Comparison of ENCODE assay signal across 8 cellular contexts in the genomic region with DNA sequence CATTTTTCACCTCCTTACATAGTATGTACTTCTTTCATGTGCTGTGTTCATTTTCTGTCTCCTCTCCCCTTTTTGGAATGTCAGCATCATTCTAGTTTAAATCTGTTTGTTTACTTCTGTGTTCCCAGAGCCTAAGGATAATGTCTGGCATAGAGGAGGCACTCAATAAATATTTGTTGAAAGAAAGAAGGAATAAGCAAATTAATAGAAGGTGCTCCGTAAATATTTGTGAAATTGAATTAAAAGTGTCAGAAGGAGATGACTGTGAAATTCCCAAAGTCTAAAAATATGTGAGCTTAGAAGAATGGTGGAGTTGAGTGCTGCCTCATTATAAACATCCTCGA. TPM values are rescaled to one million over a fixed set of nuclear protein-coding genes. Genes with fewer than 3 reads are reported as not detected.
DNase-seq lines count a peak whose midpoint lies in the region; ATAC-seq and TF ChIP-seq lines count a peak whose summit lies in the region.

No MANE protein-coding gene starts in this region.

- H3K27me3 ChIP-seq in Loucy (ENCODE audit: insufficient read depth, low read length, poor library complexity, severe bottlenecking): peaks cover 16% of the 10 kb centered on the region
- no peaks in the 10 kb centered on the region for H3K27me3 ChIP-seq in effector memory CD4-positive, alpha-beta T cell (replicated peaks; ENCODE audit: control insufficient read depth, insufficient read depth, low read length, poor library complexity, severe bottlenecking)
- no peaks in the 10 kb centered on the region for H3K27me3 ChIP-seq in ovary
- H3K27me3 ChIP-seq in SK-N-SH (ENCODE audit: insufficient read depth): no peaks in the 10 kb centered on the region

- H3K27ac ChIP-seq in C4-2B: peak overlapping the region; percentile 62
- peak overlapping the region; percentile 97 for H3K27ac ChIP-seq in effector memory CD4-positive, alpha-beta T cell (ENCODE audit: insufficient read depth, low read length, poor library complexity, severe bottlenecking)
- peak overlapping the region; percentile 44 to 99 for H3K27ac ChIP-seq in ovary
- no peak overlapping the region for H3K27ac ChIP-seq in SK-N-SH (ENCODE audit: low read depth in 2 of 2, low read length in 1 of 2)

- no peak for TF ChIP-seq RAD21 in SK-N-SH (IDR thresholded peaks at IDR 0.05; ENCODE audit: low read length)

- H3K4me1 ChIP-seq in Loucy (ENCODE audit: insufficient read depth, low read length, poor library complexity, severe bottlenecking): peaks cover 19% of the 10 kb centered on the region
- H3K4me1 ChIP-seq in effector memory CD4-positive, alpha-beta T cell (ENCODE audit: control insufficient read depth, insufficient read depth, low read length, poor library complexity, severe bottlenecking): peaks cover 7% of the 10 kb centered on the region
- H3K4me1 ChIP-seq in ovary (ENCODE audit: insufficient read depth): peaks cover 16% of the 10 kb centered on the region
- H3K4me1 ChIP-seq in SK-N-SH (ENCODE audit: control insufficient read depth in 1 of 2, insufficient read depth in 2 of 2, low read depth in 1 of 2, low read length in 1 of 2): peaks cover 8 to 17% of the 10 kb centered on the region in 2 experiments; a peak in 2 of 4 replicates

- H3K4me3 ChIP-seq in Loucy (ENCODE audit: low read length, poor library complexity, severe bottlenecking) (peak overlapping the region; percentile 99), ovary (peak overlapping the region; percentile 22), SK-N-SH (ENCODE audit: low read depth in 2 of 2, low read length in 1 of 2) (no peak overlapping the region)
- peak overlapping the region; percentile 99 for H3K4me3 ChIP-seq in effector memory CD4-positive, alpha-beta T cell (ENCODE audit: insufficient read depth, low read depth, low read length, poor library complexity, severe bottlenecking)

- H3K79me2 ChIP-seq in Loucy (ENCODE audit: insufficient read depth, low read length) (peaks cover 49% of the 10 kb centered on the region), SK-N-SH (ENCODE audit: insufficient read depth) (peaks cover 17% of the 10 kb centered on the region)

- ATAC-seq in GM21381 (IDR thresholded peaks at IDR 0.05; ENCODE audit: unreplicated experiment): no peak

- intact Hi-C loops in ovary (cut with DNase I): loop anchor here in 1 of 4 donors (10.0 kb wide), 1 partner anchor 281 kb away; no protein-coding TSS in a partner anchor

- no peaks in the 10 kb centered on the region for H3K9me2 ChIP-seq in Loucy (replicated peaks; ENCODE audit: low read depth, low read length)
- no peaks in the 10 kb centered on the region for H3K9me2 ChIP-seq in SK-N-SH

- no peak for DNase-seq in effector memory CD4-positive, alpha-beta T cell
- no peak for DNase-seq in ovary
- no peak for DNase-seq in SKM-1 (lab: John Stamatoyannopoulos, UW; ENCODE audit: unreplicated experiment)
- DNase-seq in HUDEP-2 (lab: John Stamatoyannopoulos, UW; ENCODE audit: unreplicated experiment in 76 of 76): no peak
- DNase-seq in SK-N-SH: no peak

- H3F3A ChIP-seq in Loucy (ENCODE audit: low read depth) (peaks cover 14% of the 10 kb centered on the region), SK-N-SH (replicated peaks; ENCODE audit: insufficient read depth) (no peaks in the 10 kb centered on the region)

- H3K9ac ChIP-seq in Loucy (ENCODE audit: low read depth, low read length, poor library complexity, severe bottlenecking) (peak overlapping the region; percentile 100), SK-N-SH (no peak overlapping the region)

- H4K20me1 ChIP-seq in Loucy (ENCODE audit: insufficient read depth, low read length, poor library complexity, severe bottlenecking) (peaks cover 14% of the 10 kb centered on the region), SK-N-SH (ENCODE audit: insufficient read depth) (peaks cover 7% of the 10 kb centered on the region; the same call in 1 of the 2 replicates)

- H3K4me2 ChIP-seq in Loucy (ENCODE audit: low read depth, low read length, poor library complexity, severe bottlenecking): peak overlapping the region; percentile 95
- no peak overlapping the region for H3K4me2 ChIP-seq in SK-N-SH

- 6 to 14% (median 10%) methylated on average over 2 of the region's 2 CpGs for WGBS in ovary, 3 donors
- 59% methylated on average over 2 of the region's 2 CpGs for WGBS in SK-N-SH (ENCODE audit: low lambda C conversion rate)

- H3K36me3 ChIP-seq in Loucy (ENCODE audit: insufficient read depth, low read length): peaks cover 10% of the 10 kb centered on the region
- H3K36me3 ChIP-seq in effector memory CD4-positive, alpha-beta T cell (ENCODE audit: control insufficient read depth, insufficient read depth, low read length): peaks cover 16% of the 10 kb centered on the region
- no peaks in the 10 kb centered on the region for H3K36me3 ChIP-seq in ovary
- peaks cover under 1 to 3% of the 10 kb centered on the region in 2 experiments for H3K36me3 ChIP-seq in SK-N-SH (replicated peaks in 1 of 2; ENCODE audit: control insufficient read depth in 1 of 2, insufficient read depth in 2 of 2, low read length in 1 of 2)

- no peak overlapping the region for H2AFZ ChIP-seq in Loucy (ENCODE audit: low read length)
- H2AFZ ChIP-seq in SK-N-SH (ENCODE audit: low read depth): no peak overlapping the region

- POLR2A ChIA-PET in SK-N-SH (lab: Yijun Ruan, JAX): interaction anchor here (1.2 to 1.5 kb wide), 2 partner anchors 8 to 357 kb away, joined by 3 to 5 read pairs; partner anchors contain the start of gene BORCS5

- TF ChIP-seq EP300 in ovary (IDR thresholded peaks at IDR 0.05) (no peak), SK-N-SH (IDR thresholded peaks at IDR 0.05; ENCODE audit: borderline replicate concordance in 1 of 2, low read depth in 1 of 2, low read length in 1 of 2) (no peak)

- H3K9me3 ChIP-seq in Loucy (ENCODE audit: insufficient read depth, low read depth, low read length) (no peaks in the 10 kb centered on the region), ovary (no peaks in the 10 kb centered on the region), SK-N-SH (no peaks in the 10 kb centered on the region)
- H3K9me3 ChIP-seq in effector memory CD4-positive, alpha-beta T cell (ENCODE audit: control insufficient read depth, low read length): no peaks in the 10 kb centered on the region

- no peak for TF ChIP-seq POLR2A in ovary (IDR thresholded peaks at IDR 0.05)

- TF ChIP-seq CTCF in C4-2B (conservative IDR thresholded peaks at IDR 0.05): no peak
- TF ChIP-seq CTCF in Loucy (conservative IDR thresholded peaks at IDR 0.05; ENCODE audit: low read length): no peak
- no peak for TF ChIP-seq CTCF in ovary (IDR thresholded peaks at IDR 0.05)
- TF ChIP-seq CTCF in SK-N-SH (IDR thresholded peaks at IDR 0.05): no peak

- CTCF ChIA-PET in SK-N-SH (lab: Yijun Ruan, JAX): interaction anchor here (1.2 to 1.7 kb wide), 4 partner anchors 15 to 337 kb away, joined by 3 to 11 read pairs (median 4); no protein-coding TSS in a partner anchor

TF ChIP-seq in SK-N-SH, 30 proteins besides CTCF, POLR2A, EP300 and RAD21 (continues in another document):
- no peak for TF ChIP-seq RXRA (IDR thresholded peaks at IDR 0.05; ENCODE audit: borderline replicate concordance, low read depth)
- TF ChIP-seq POLR2AphosphoS5 (IDR thresholded peaks at IDR 0.05; ENCODE audit: low read depth, low read length): no peak
- TF ChIP-seq PBX3 (IDR thresholded peaks at IDR 0.05): no peak
- no peak for TF ChIP-seq RFX5 (IDR thresholded peaks at IDR 0.05; ENCODE audit: low read length)
- TF ChIP-seq SMC3 (IDR thresholded peaks at IDR 0.05; ENCODE audit: low read depth, low read length): no peak
- TF ChIP-seq CHD2 (IDR thresholded peaks at IDR 0.05; ENCODE audit: low read length, partially characterized antibody): no peak
- TF ChIP-seq MXI1 (IDR thresholded peaks at IDR 0.05; ENCODE audit: low read depth, low read length): no peak
- TF ChIP-seq EZH2phosphoT487 (IDR thresholded peaks at IDR 0.05; ENCODE audit: borderline replicate concordance, low read depth): no peak
- no peak for TF ChIP-seq FOXM1 (IDR thresholded peaks at IDR 0.05; ENCODE audit: low read depth)
- TF ChIP-seq TAF1 (IDR thresholded peaks at IDR 0.05; ENCODE audit: borderline replicate concordance, low read depth, low read length): no peak
- TF ChIP-seq, protein P1, sequence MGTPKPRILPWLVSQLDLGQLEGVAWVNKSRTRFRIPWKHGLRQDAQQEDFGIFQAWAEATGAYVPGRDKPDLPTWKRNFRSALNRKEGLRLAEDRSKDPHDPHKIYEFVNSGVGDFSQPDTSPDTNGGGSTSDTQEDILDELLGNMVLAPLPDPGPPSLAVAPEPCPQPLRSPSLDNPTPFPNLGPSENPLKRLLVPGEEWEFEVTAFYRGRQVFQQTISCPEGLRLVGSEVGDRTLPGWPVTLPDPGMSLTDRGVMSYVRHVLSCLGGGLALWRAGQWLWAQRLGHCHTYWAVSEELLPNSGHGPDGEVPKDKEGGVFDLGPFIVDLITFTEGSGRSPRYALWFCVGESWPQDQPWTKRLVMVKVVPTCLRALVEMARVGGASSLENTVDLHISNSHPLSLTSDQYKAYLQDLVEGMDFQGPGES (IDR thresholded peaks at IDR 0.05; ENCODE audit: low read depth, low read length): no peak
- no peak for TF ChIP-seq MEF2A (IDR thresholded peaks at IDR 0.05; ENCODE audit: borderline replicate concordance, low read depth)
- TF ChIP-seq ELF1 (IDR thresholded peaks at IDR 0.05): no peak

RNA-seq across cellular contexts. Expression of gene CDKN1B, which starts 3.3 kb away (rescaled TPM):
- 10 to 100 TPM; 54.3 to 90.2 (median 76.8) TPM for total RNA-seq in ovary
- 10 to 100 TPM; 73.5 to 74.2 TPM for polyA plus RNA-seq in ovary
- polyA plus RNA-seq in SK-N-SH (2012; rRNA removed): 6.8 and 9.2 TPM in 2 replicates
- polyA plus RNA-seq in SK-N-SH (2012; cell fraction: cytosol; rRNA removed): 6.9 and 8.8 TPM in 2 replicates
- polyA plus RNA-seq in SK-N-SH (2012; cell fraction: nucleus; rRNA removed): 7.4 and 8.4 TPM in 2 replicates

RNA-seq across cellular contexts. Expression of gene GPR19, which starts 17.9 kb away (rescaled TPM):
- under 1 TPM in 2 of 7 donors, not detected in 5; 0.35 to 0.38 TPM for total RNA-seq in ovary
- under 1 TPM; 0.06 to 0.13 TPM for polyA plus RNA-seq in ovary
- 0.41 and 0.55 TPM in 2 replicates for polyA plus RNA-seq in SK-N-SH (2012; rRNA removed)
- 0.37 and 0.39 TPM in 2 replicates for polyA plus RNA-seq in SK-N-SH (2012; cell fraction: cytosol; rRNA removed)
- 0.23 and 0.66 TPM in 2 replicates for polyA plus RNA-seq in SK-N-SH (2012; cell fraction: nucleus; rRNA removed)

Comparison
In these comparisons a context has a peak if more than half of its experiments do, and no peak if none do; other contexts are left out.
1. H3K27ac ChIP-seq: peak in C4-2B (single experiment), effector memory CD4-positive, alpha-beta T cell (single experiment) and ovary (2 of 2); none in SK-N-SH (0 of 2).
2. H3K4me3 ChIP-seq: peak in Loucy (single experiment), effector memory CD4-positive, alpha-beta T cell (single experiment) and ovary (single experiment); none in SK-N-SH (0 of 2).